In the genomic region with DNA sequence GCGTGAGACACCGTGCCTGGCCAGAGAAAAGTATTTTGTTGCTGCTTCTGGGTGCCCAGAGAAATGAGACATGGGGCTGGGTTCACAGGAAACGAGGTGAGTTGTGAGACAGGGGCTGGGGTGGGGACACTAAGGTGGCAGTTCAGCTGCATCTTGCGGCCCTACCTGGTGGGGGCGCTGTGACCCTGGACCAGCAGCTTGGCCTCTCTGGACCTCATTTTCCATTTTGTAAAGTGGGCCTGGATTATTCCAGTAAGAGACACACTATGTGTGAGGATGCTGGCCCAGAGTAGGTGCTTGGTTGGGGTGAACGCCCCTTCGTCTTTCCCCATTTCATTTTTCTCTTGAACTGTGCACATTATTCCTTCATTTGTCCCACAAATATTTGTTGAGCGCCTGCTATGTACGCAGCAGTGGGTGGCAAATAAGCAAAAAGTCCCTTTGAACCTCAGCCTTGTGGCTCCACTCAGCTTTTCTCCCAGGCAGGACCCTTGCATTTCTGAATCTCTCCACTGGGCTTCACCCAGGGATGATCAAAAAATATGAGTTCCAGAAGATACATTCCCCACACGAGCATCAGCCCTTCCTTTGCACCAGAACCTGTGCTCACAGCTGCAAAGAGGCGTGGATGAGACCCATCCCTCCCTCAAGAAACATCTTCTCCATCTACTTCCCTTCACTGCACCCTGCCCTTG, we compare ENCODE assay signal across 1 cellular context.
A peak's percentile ranks its signal among the peaks of the same experiment; 100 is the strongest.
TF ChIP-seq lines count a peak whose summit lies in the region.

No MANE protein-coding gene starts in this region.

TF ChIP-seq in HepG2, 621 proteins besides CTCF, POLR2A, EP300 and RAD21:
- TF ChIP-seq, protein P1, sequence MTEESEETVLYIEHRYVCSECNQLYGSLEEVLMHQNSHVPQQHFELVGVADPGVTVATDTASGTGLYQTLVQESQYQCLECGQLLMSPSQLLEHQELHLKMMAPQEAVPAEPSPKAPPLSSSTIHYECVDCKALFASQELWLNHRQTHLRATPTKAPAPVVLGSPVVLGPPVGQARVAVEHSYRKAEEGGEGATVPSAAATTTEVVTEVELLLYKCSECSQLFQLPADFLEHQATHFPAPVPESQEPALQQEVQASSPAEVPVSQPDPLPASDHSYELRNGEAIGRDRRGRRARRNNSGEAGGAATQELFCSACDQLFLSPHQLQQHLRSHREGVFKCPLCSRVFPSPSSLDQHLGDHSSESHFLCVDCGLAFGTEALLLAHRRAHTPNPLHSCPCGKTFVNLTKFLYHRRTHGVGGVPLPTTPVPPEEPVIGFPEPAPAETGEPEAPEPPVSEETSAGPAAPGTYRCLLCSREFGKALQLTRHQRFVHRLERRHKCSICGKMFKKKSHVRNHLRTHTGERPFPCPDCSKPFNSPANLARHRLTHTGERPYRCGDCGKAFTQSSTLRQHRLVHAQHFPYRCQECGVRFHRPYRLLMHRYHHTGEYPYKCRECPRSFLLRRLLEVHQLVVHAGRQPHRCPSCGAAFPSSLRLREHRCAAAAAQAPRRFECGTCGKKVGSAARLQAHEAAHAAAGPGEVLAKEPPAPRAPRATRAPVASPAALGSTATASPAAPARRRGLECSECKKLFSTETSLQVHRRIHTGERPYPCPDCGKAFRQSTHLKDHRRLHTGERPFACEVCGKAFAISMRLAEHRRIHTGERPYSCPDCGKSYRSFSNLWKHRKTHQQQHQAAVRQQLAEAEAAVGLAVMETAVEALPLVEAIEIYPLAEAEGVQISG (CRISPR knock-in tag; IDR thresholded peaks at IDR 0.05): 0 out of 2 replicates have a peak, but pooled peaks have one; percentile 17
- TF ChIP-seq KLF9 (CRISPR knock-in tag; IDR thresholded peaks at IDR 0.05; ENCODE audit: low read depth) (no peak), ZKSCAN1 (IDR thresholded peaks at IDR 0.05; ENCODE audit: low read length) (peak; percentile 85)
